In the genomic region with DNA sequence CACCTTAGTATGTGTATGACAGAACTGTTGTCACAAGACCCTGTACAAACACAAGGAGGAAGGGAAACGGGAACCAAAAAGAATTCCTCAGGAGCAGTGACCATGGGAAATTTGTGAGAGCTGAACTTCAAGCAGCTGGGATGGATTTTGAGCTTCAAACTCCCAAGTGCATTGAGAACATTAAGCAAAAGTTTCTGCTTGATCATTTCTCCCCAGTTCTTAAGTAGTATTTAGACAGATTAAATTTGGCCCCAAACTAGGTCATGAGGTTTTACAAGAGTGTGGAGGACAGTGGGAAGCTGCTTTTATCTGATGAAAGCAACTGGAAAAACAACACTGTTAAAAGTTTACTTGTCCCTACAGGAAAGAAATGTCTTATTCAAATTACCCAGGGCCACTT, we compare ENCODE assay signal across 20 cellular contexts.
A peak's percentile ranks its signal among the peaks of the same experiment; 100 is the strongest.
DNase-seq lines count a peak whose midpoint lies in the region; ATAC-seq and TF ChIP-seq lines count a peak whose summit lies in the region.
"Had no signal": no experiment of that assay in that cellular context is flagged by ENCODE, and none has a peak within 500 bp of the region (broad histone marks: within the 10 kb centered on the region; RNA-seq: fewer than 3 reads in every experiment).

No MANE protein-coding gene starts in this region.

- H3K4me1 ChIP-seq in breast epithelium (peaks cover 3 to 8% of the 10 kb centered on the region in 2 donors), smooth muscle cell (ENCODE audit: low read depth) (peaks cover 12% of the 10 kb centered on the region)
- H3K4me1 ChIP-seq: SJSA1 had no signal

- CTCF ChIA-PET in activated CD8-positive, alpha-beta memory T cell treated with anti-CD3 and anti-CD28 coated beads, Interleukin-2, amount 10 ng/mL, durations not matched to agents 7 days and 5 days (lab: Charles Lee), result no interaction called here

- no peaks in the 10 kb centered on the region for H3K79me2 ChIP-seq in smooth muscle cell (ENCODE audit: low read depth)

- 14% methylated on average over 1 of the region's 1 CpG for WGBS in smooth muscle cell (ENCODE audit: low lambda C conversion rate)

- no peaks in the 10 kb centered on the region for H3K9me3 Mint-ChIP-seq in activated CD8-positive, alpha-beta memory T cell treated with anti-CD3 and anti-CD28 coated beads, Interleukin-2, amount 10 ng/mL, durations not matched to agents 7 days and 5 days (ENCODE audit: low read depth)
- H3K9me3 Mint-ChIP-seq: activated CD4-positive, alpha-beta memory T cell treated with anti-CD3 and anti-CD28 coated beads for 36 hours; natural killer cell treated with Interleukin-12 subunit alpha and Interleukin-12 subunit beta and Interleukin-15 and Interleukin-18, amount 100 ng/mL, for 72 hours had no signal

- peak overlapping the region; percentile 79 for H2AFZ ChIP-seq in smooth muscle cell (ENCODE audit: low read depth)

- no peaks in the 10 kb centered on the region for H3K36me3 Mint-ChIP-seq in activated CD8-positive, alpha-beta memory T cell treated with anti-CD3 and anti-CD28 coated beads, Interleukin-2, amount 10 ng/mL, durations not matched to agents 7 days and 5 days
- H3K36me3 Mint-ChIP-seq: activated CD4-positive, alpha-beta memory T cell treated with anti-CD3 and anti-CD28 coated beads for 36 hours; natural killer cell treated with Interleukin-12 subunit alpha and Interleukin-12 subunit beta and Interleukin-15 and Interleukin-18, amount 100 ng/mL, for 72 hours had no signal

- H3K27me3 Mint-ChIP-seq in activated CD8-positive, alpha-beta memory T cell treated with anti-CD3 and anti-CD28 coated beads, Interleukin-2, amount 10 ng/mL, durations not matched to agents 7 days and 5 days, result peaks cover 11% of the 10 kb centered on the region
- H3K27me3 Mint-ChIP-seq: activated CD4-positive, alpha-beta memory T cell treated with anti-CD3 and anti-CD28 coated beads for 36 hours; progenitor cell of endocrine pancreas had no signal

- no peaks in the 10 kb centered on the region for H3F3A ChIP-seq in smooth muscle cell (ENCODE audit: low read depth)

- no peak overlapping the region for H3K4me3 Mint-ChIP-seq in activated CD8-positive, alpha-beta memory T cell treated with anti-CD3 and anti-CD28 coated beads, Interleukin-2, amount 10 ng/mL, durations not matched to agents 7 days and 5 days
- H3K4me3 Mint-ChIP-seq: activated CD4-positive, alpha-beta memory T cell treated with anti-CD3 and anti-CD28 coated beads for 36 hours; H9; natural killer cell treated with Interleukin-12 subunit alpha and Interleukin-12 subunit beta and Interleukin-15 and Interleukin-18, amount 100 ng/mL, for 72 hours; T-helper 17 cell had no signal

- no peak for TF ChIP-seq POLR2A in breast epithelium (IDR thresholded peaks at IDR 0.05)

- H3K4me3 ChIP-seq in breast epithelium (no peak overlapping the region), smooth muscle cell (no peak overlapping the region)
- H3K4me3 ChIP-seq: SJSA1 had no signal

- H3K27me3 ChIP-seq in breast epithelium, result no peaks in the 10 kb centered on the region
- H3K27me3 ChIP-seq in smooth muscle cell (ENCODE audit: low read depth), result no peaks in the 10 kb centered on the region
- H3K27me3 ChIP-seq: SJSA1 had no signal

- intact Hi-C loops in breast epithelium (cut with DNase I; ENCODE audit: low total_unique reads), result loop anchor here (10.0 kb wide), 1 partner anchor 1186 kb away; no protein-coding TSS in a partner anchor

- H4K20me1 ChIP-seq in smooth muscle cell (ENCODE audit: low read depth), result no peaks in the 10 kb centered on the region

- peak overlapping the region; percentile 16 for H3K4me2 ChIP-seq in smooth muscle cell

- DNase-seq in OCI-M1 (lab: John Stamatoyannopoulos, UW) (peak; percentile 47), breast epithelium (ENCODE audit: low spot score in 2 of 2) (no peak), kidney glomerular epithelial cell (lab: John Stamatoyannopoulos, UW) (peak; percentile 3), smooth muscle cell (lab: John Stamatoyannopoulos, UW; ENCODE audit: unreplicated experiment) (no peak), EL (no peak)
- DNase-seq in activated CD8-positive, alpha-beta memory T cell treated with anti-CD3 and anti-CD28 coated beads, Interleukin-2, amount 10 ng/mL, durations not matched to agents 7 days and 5 days, result no peak
- DNase-seq: activated CD4-positive, alpha-beta memory T cell treated with anti-CD3 and anti-CD28 coated beads for 36 hours; activated naive CD4-positive, alpha-beta T cell treated with Interleukin-2 at 50 U/mL for 16 hours; anterior cingulate cortex; H9; hippocampal formation; mesenchymal stem cell; NCI-H1417 treated with DMSO at 0.1 percent for 48 hours; stimulated activated CD8-positive, alpha-beta memory T cell treated with anti-CD3 and anti-CD28 coated beads, Interleukin-4, amount 100 ng/mL, for 48 hours; substantia nigra; T-helper 17 cell had no signal

- no peak overlapping the region for H3K9ac ChIP-seq in smooth muscle cell (ENCODE audit: low read depth)

- H3K27ac Mint-ChIP-seq in activated CD8-positive, alpha-beta memory T cell treated with anti-CD3 and anti-CD28 coated beads, Interleukin-2, amount 10 ng/mL, durations not matched to agents 7 days and 5 days, result no peak overlapping the region
- H3K27ac Mint-ChIP-seq: activated CD4-positive, alpha-beta memory T cell treated with anti-CD3 and anti-CD28 coated beads for 36 hours; H9; progenitor cell of endocrine pancreas; T-helper 17 cell had no signal

- H3K36me3 ChIP-seq in breast epithelium, result no peaks in the 10 kb centered on the region
- no peaks in the 10 kb centered on the region for H3K36me3 ChIP-seq in smooth muscle cell (ENCODE audit: low read depth)
- H3K36me3 ChIP-seq: SJSA1 had no signal

- ATAC-seq in activated CD8-positive, alpha-beta memory T cell treated with anti-CD3 and anti-CD28 coated beads, Interleukin-2, amount 10 ng/mL, durations not matched to agents 7 days and 5 days, result no peak
- ATAC-seq in GM21360 (IDR thresholded peaks at IDR 0.05; ENCODE audit: unreplicated experiment), result no peak
- ATAC-seq: natural killer cell treated with Interleukin-12 subunit alpha and Interleukin-12 subunit beta and Interleukin-15 and Interleukin-18, amount 100 ng/mL, for 72 hours; T-helper 17 cell had no signal

- peak overlapping the region; percentile 52 to 75 for H3K27ac ChIP-seq in breast epithelium
- H3K27ac ChIP-seq in smooth muscle cell (ENCODE audit: low read depth), result peak overlapping the region; percentile 54
- H3K27ac ChIP-seq: SJSA1 had no signal

- no peaks in the 10 kb centered on the region for H3K9me3 ChIP-seq in breast epithelium
- H3K9me3 ChIP-seq in smooth muscle cell (replicated peaks; ENCODE audit: low read depth), result no peaks in the 10 kb centered on the region
- H3K9me3 ChIP-seq: SJSA1 had no signal

- no peak for TF ChIP-seq CTCF in breast epithelium (IDR thresholded peaks at IDR 0.05)
- TF ChIP-seq CTCF in smooth muscle cell (IDR thresholded peaks at IDR 0.05; ENCODE audit: borderline replicate concordance, insufficient read depth, poor library complexity, severe bottlenecking), result no peak

- H3K4me1 Mint-ChIP-seq in activated CD8-positive, alpha-beta memory T cell treated with anti-CD3 and anti-CD28 coated beads, Interleukin-2, amount 10 ng/mL, durations not matched to agents 7 days and 5 days, result no peaks in the 10 kb centered on the region
- H3K4me1 Mint-ChIP-seq: H9, T-helper 17 cell had no signal

Comparison
In these comparisons a context has a peak if more than half of its experiments do, and no peak if none do; other contexts are left out.
1. DNase-seq: peak in OCI-M1 (single experiment) and kidney glomerular epithelial cell (single experiment); none in breast epithelium (0 of 2), smooth muscle cell (single experiment), activated CD8-positive, alpha-beta memory T cell treated with anti-CD3 and anti-CD28 coated beads, Interleukin-2, amount 10 ng/mL, durations not matched to agents 7 days and 5 days (single experiment) and EL (single experiment).